7 cellular contexts compared by ENCODE assay signal in the genomic region with DNA sequence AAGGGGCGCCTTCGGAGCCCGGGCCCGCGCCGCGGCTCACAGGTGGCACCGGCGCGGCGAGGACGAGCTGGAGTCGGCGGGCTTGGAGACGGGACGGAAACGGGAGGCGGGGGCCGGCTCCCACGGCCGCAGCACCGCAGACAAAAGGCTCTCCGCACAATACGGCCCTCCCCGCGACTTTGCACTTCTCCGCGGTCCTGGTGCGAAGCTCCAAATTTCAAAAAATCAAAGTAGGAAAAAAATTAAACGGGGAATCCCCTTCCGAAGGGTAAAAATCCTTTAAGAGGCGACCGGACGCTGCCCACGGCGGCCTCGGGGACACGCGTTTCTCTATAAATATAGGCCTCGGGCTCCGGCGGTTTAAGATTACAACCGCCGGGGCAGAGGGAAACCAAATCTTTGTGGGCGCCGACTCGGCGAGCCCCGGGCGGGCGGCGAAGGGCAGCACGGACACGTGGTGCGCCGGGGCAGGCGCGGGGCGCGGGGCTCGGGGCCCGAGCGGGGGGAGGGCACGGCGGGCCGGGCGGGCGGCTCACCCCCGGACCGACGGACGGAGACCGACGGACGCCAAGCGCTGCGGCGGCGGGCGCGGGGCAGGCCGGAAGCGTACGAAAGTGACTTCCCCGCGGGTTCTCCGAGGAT. TPM values are rescaled to one million over a fixed set of nuclear protein-coding genes. Genes with fewer than 3 reads are reported as not detected.
DNase-seq lines count a peak whose midpoint lies in the region; ATAC-seq and TF ChIP-seq lines count a peak whose summit lies in the region.

No MANE protein-coding gene starts in this region.

- peak overlapping the region; percentile 93 for H3K27ac Mint-ChIP-seq in activated naive CD4-positive, alpha-beta T cell treated with anti-CD3 and anti-CD28 coated beads, Interleukin-2, amount 10 ng/mL, durations not matched to agents 7 days and 5 days
- peak overlapping the region; percentile 93 for H3K27ac Mint-ChIP-seq in progenitor cell of endocrine pancreas

- CTCF ChIA-PET in activated naive CD4-positive, alpha-beta T cell treated with anti-CD3 and anti-CD28 coated beads, Interleukin-2, amount 10 ng/mL, durations not matched to agents 7 days and 5 days (lab: Charles Lee): interaction anchor here (0.6 to 1.3 kb wide), 5 partner anchors 11 to 502 kb away, joined by 3 to 4 read pairs (median 4); no protein-coding TSS in a partner anchor

- peak overlapping the region; percentile 83 to 96 (median 90) for H3K27ac ChIP-seq in heart left ventricle

- TF ChIP-seq CTCF in heart left ventricle (IDR thresholded peaks at IDR 0.05) (no peak), progenitor cell of endocrine pancreas (IDR thresholded peaks at IDR 0.05; ENCODE audit: unreplicated experiment) (no peak)

- H3K27me3 Mint-ChIP-seq in activated naive CD4-positive, alpha-beta T cell treated with anti-CD3 and anti-CD28 coated beads, Interleukin-2, amount 10 ng/mL, durations not matched to agents 7 days and 5 days: peaks cover 3% of the 10 kb centered on the region
- no peaks in the 10 kb centered on the region for H3K27me3 Mint-ChIP-seq in progenitor cell of endocrine pancreas

- DNase-seq in NCI-H510A treated with DMSO at 0.1 percent for 48 hours (lab: John Stamatoyannopoulos, UW) (peak; percentile 97), heart left ventricle (peak in 3 of 5 donors; percentile 30 to 66 (median 40)), progenitor cell of endocrine pancreas (ENCODE audit: low spot score, unreplicated experiment) (no peak), SKM-1 (lab: John Stamatoyannopoulos, UW; ENCODE audit: unreplicated experiment) (no peak)
- DNase-seq in activated naive CD4-positive, alpha-beta T cell treated with anti-CD3 and anti-CD28 coated beads, Interleukin-2, amount 10 ng/mL, durations not matched to agents 7 days and 5 days: peak; percentile 56

- H3K4me1 Mint-ChIP-seq in activated naive CD4-positive, alpha-beta T cell treated with anti-CD3 and anti-CD28 coated beads, Interleukin-2, amount 10 ng/mL, durations not matched to agents 7 days and 5 days: peaks cover 42% of the 10 kb centered on the region
- peaks cover 33% of the 10 kb centered on the region for H3K4me1 Mint-ChIP-seq in progenitor cell of endocrine pancreas (ENCODE audit: low read depth)

- intact Hi-C loops in heart left ventricle (cut with DNase I): no loop called here

- peaks cover 36% of the 10 kb centered on the region for H3K36me3 Mint-ChIP-seq in activated naive CD4-positive, alpha-beta T cell treated with anti-CD3 and anti-CD28 coated beads, Interleukin-2, amount 10 ng/mL, durations not matched to agents 7 days and 5 days
- peaks cover 20% of the 10 kb centered on the region for H3K36me3 Mint-ChIP-seq in progenitor cell of endocrine pancreas (ENCODE audit: insufficient read depth)

- peaks cover 0 to 43% (median 34%) of the 10 kb centered on the region in 12 donors for H3K4me1 ChIP-seq in heart left ventricle

- WGBS in heart left ventricle, 4 donors: 0 to 1% (median 0%) methylated on average over 61 to 87 of the region's 87 CpGs

- H3K4me3 ChIP-seq in heart left ventricle: peak overlapping the region; percentile 64 to 99 (median 86)

- no peak for TF ChIP-seq POLR2A in heart left ventricle (IDR thresholded peaks at IDR 0.05)

- no peaks in the 10 kb centered on the region for H3K9me3 Mint-ChIP-seq in activated naive CD4-positive, alpha-beta T cell treated with anti-CD3 and anti-CD28 coated beads, Interleukin-2, amount 10 ng/mL, durations not matched to agents 7 days and 5 days
- H3K9me3 Mint-ChIP-seq in progenitor cell of endocrine pancreas (ENCODE audit: low read depth): no peaks in the 10 kb centered on the region

- H3K9me3 ChIP-seq in heart left ventricle: no peaks in the 10 kb centered on the region

- peaks cover 2 to 40% (median 21%) of the 10 kb centered on the region in 9 donors for H3K36me3 ChIP-seq in heart left ventricle

- H3K27me3 ChIP-seq in heart left ventricle: no peaks in the 10 kb centered on the region

- peak; percentile 58 for ATAC-seq in GM18517 (IDR thresholded peaks at IDR 0.05; ENCODE audit: unreplicated experiment)
- ATAC-seq in HG02623 (IDR thresholded peaks at IDR 0.05; ENCODE audit: unreplicated experiment): peak; percentile 44
- peak in 2 of 4 donors; percentile 7 to 44 for ATAC-seq in heart left ventricle

- H3K4me3 Mint-ChIP-seq in activated naive CD4-positive, alpha-beta T cell treated with anti-CD3 and anti-CD28 coated beads, Interleukin-2, amount 10 ng/mL, durations not matched to agents 7 days and 5 days: peak overlapping the region; percentile 91
- peak overlapping the region; percentile 90 for H3K4me3 Mint-ChIP-seq in progenitor cell of endocrine pancreas (ENCODE audit: low read depth)

RNA-seq across cellular contexts. Expression of a gene that starts 0.5 kb away (rescaled TPM):
- total RNA-seq in heart left ventricle: 100 to 1,000 TPM; 193 to 283 (median 236) TPM
- 100 to 1,000 TPM; 146 to 190 TPM for polyA plus RNA-seq in heart left ventricle
- total RNA-seq in progenitor cell of endocrine pancreas: 324 and 325 TPM in 2 replicates

Comparison
In these comparisons a context has a peak if more than half of its experiments do, and no peak if none do; other contexts are left out.
1. DNase-seq: peak in NCI-H510A treated with DMSO at 0.1 percent for 48 hours (single experiment), activated naive CD4-positive, alpha-beta T cell treated with anti-CD3 and anti-CD28 coated beads, Interleukin-2, amount 10 ng/mL, durations not matched to agents 7 days and 5 days (single experiment) and heart left ventricle (3 of 5); none in progenitor cell of endocrine pancreas (single experiment) and SKM-1 (single experiment).